8 cellular contexts compared by ENCODE assay signal in genomic region chr1:26169669-26170471, GRCh38. TPM values are rescaled to one million over a fixed set of nuclear protein-coding genes. Genes with fewer than 3 reads are reported as not detected.
DNase-seq lines count a peak whose midpoint lies in the region; ATAC-seq and TF ChIP-seq lines count a peak whose summit lies in the region.

ZNF593 (plus strand) TSS chr1:26169908; CDS start chr1:26169984, 76 bp downstream.

- no peaks in the 10 kb centered on the region for H4K20me1 ChIP-seq in OCI-LY7 (ENCODE audit: insufficient read depth, low read length)

- peak within 1 kb of the TSS; percentile 83 for H3K4me3 ChIP-seq in HUES48 (ENCODE audit: low read depth, low read length)
- peak within 1 kb of the TSS; percentile 81 for H3K4me3 ChIP-seq in OCI-LY7 (ENCODE audit: low read depth, low read length, poor library complexity, severe bottlenecking)
- H3K4me3 ChIP-seq in epithelial cell of esophagus (ENCODE audit: low read length): peak within 1 kb of the TSS; percentile 82

- H3K9me3 ChIP-seq in HUES48 (ENCODE audit: control insufficient read depth, insufficient read depth, low read length) (no peaks in the 10 kb centered on the region), OCI-LY7 (ENCODE audit: low read length) (no peaks in the 10 kb centered on the region)

- TF ChIP-seq CTCF in OCI-LY7 (conservative IDR thresholded peaks at IDR 0.05; ENCODE audit: low read length) (peak; percentile 84), epithelial cell of esophagus (IDR thresholded peaks at IDR 0.05; ENCODE audit: insufficient read depth, low read depth, low read length, missing control alignments) (peak; percentile 71)

- H3K4me2 ChIP-seq in OCI-LY7 (ENCODE audit: low read length): peak within 1 kb of the TSS; percentile 87

- H3K9me2 ChIP-seq in OCI-LY7 (ENCODE audit: insufficient read depth, low read length): no peaks in the 10 kb centered on the region

- POLR2A ChIA-PET in OCI-LY7 (lab: Charles Lee): interaction anchor here (0.7 to 0.8 kb wide), 3 partner anchors 57 to 237 kb away, joined by 3 read pairs; partner anchors contain the start of gene CEP85

- peak within 1 kb of the TSS; percentile 44; the same call in 1 of the 2 replicates for H2AFZ ChIP-seq in OCI-LY7 (ENCODE audit: low read length)

- peak; percentile 85 for ATAC-seq in GM21381 (IDR thresholded peaks at IDR 0.05; ENCODE audit: unreplicated experiment)

- peak within 1 kb of the TSS; percentile 78 for H3K9ac ChIP-seq in HUES48 (ENCODE audit: low read depth, low read length)

- CTCF ChIA-PET in OCI-LY7 (lab: Charles Lee; ENCODE audit: unreplicated experiment): interaction anchor here (0.5 kb wide), 1 partner anchor 161 kb away, joined by 4 read pairs; no protein-coding TSS in a partner anchor

- 0 out of 2 replicates have a peak, but pooled peaks cover 8% of the 10 kb centered on the region for H3K27me3 ChIP-seq in HUES48 (ENCODE audit: control insufficient read depth, insufficient read depth, low read length)

- BruUV-seq in OCI-LY7 (replicated peaks; lab: Mats Ljungman, UMichigan): no TSS peak

- peaks cover 14% of the 10 kb centered on the region for H3K79me2 ChIP-seq in OCI-LY7 (ENCODE audit: insufficient read depth, low read depth, low read length)

- intact Hi-C loops in OCI-LY7 (cut with micrococcal nuclease; ENCODE audit: unreplicated experiment): loop anchor here (1.0 kb wide), 2 partner anchors 59 to 64 kb away; partner anchors contain the start of genes CEP85 and PDIK1L

- H3K27ac ChIP-seq in HUES48 (ENCODE audit: low read depth, low read length) (peak within 1 kb of the TSS; percentile 72), OCI-LY7 (ENCODE audit: low read depth, low read length, poor library complexity, severe bottlenecking) (peak within 1 kb of the TSS; percentile 24)

- H3K4me1 ChIP-seq in HUES48 (ENCODE audit: control insufficient read depth, insufficient read depth, low read length) (peaks cover 18% of the 10 kb centered on the region), OCI-LY7 (ENCODE audit: insufficient read depth, low read length, poor library complexity, severe bottlenecking) (peaks cover 9% of the 10 kb centered on the region)

- H3K36me3 ChIP-seq in HUES48 (ENCODE audit: control insufficient read depth, insufficient read depth, low read length): peaks cover 8% of the 10 kb centered on the region
- peaks cover 22% of the 10 kb centered on the region for H3K36me3 ChIP-seq in OCI-LY7 (ENCODE audit: insufficient read depth, low read length)

- DNase-seq in DMS 273 (lab: John Stamatoyannopoulos, UW; ENCODE audit: unreplicated experiment): peak; percentile 96
- peak; percentile 96 for DNase-seq in OCI-LY7 (ENCODE audit: low spot score)
- DNase-seq in activated T-cell treated with anti-CD3 and anti-CD28 coated beads for 4 hours: peak; percentile 76
- peak; percentile 89 for DNase-seq in epithelial cell of esophagus (ENCODE audit: low read depth)
- DNase-seq in mucosa of gallbladder (ENCODE audit: low spot score): peak; percentile 91
- peak; percentile 87 for DNase-seq in stimulated activated CD8-positive, alpha-beta memory T cell treated with anti-CD3 and anti-CD28 coated beads, Interleukin-4, amount 100 ng/mL, for 24 hours (ENCODE audit: low read depth)

RNA-seq across cellular contexts. Expression of gene ZNF593, which starts in this region (rescaled TPM):
- 60.0 and 63.6 TPM in 2 replicates for total RNA-seq in OCI-LY7 (2014; rRNA removed; shearing (Covaris generic))
- total RNA-seq in OCI-LY7 (2022) (33.0 and 42.8 TPM in 2 replicates), mucosa of gallbladder (28.1 TPM)

Comparison
In these comparisons a context has a peak if more than half of its experiments do, and no peak if none do; other contexts are left out.
1. Peak in every context shown above with its lines: DNase-seq, ATAC-seq, H3K4me3 ChIP-seq and H3K27ac ChIP-seq.